8 cellular contexts compared by ENCODE assay signal in genomic region chr2:182649316-182649715, GRCh38.
DNase-seq lines count a peak whose midpoint lies in the region; ATAC-seq, FAIRE-seq and TF ChIP-seq lines count a peak whose summit lies in the region.

No MANE protein-coding gene starts in this region.

- H3K9me3 Mint-ChIP-seq in activated T-cell treated with anti-CD3 and anti-CD28 coated beads, Interleukin-2, amount 50 U/mL, for 72 hours, result no peaks in the 10 kb centered on the region

- H3K4ac ChIP-seq in H1 (replicated peaks; ENCODE audit: insufficient read length, low read depth, low read length), result no peak overlapping the region

- 61% methylated on average over 6 of the region's 6 CpGs; no CpG with 5 or more reads in 1 of the 2 experiments for WGBS in H1 (ENCODE audit: extremely low coverage in 1 of 2, insufficient coverage in 1 of 2, insufficient read length in 1 of 2, insufficient replicate concordance in 2 of 2, low coverage in 1 of 2, low lambda C conversion rate in 2 of 2, missing lambda C conversion rate in 1 of 2), 2 experiments
- 44 to 55% methylated on average over 6 of the region's 6 CpGs for WGBS in sigmoid colon, 2 donors

- no peak overlapping the region for H3K4me2 ChIP-seq in H1 (ENCODE audit: insufficient read depth in 1 of 2, low read depth in 2 of 2, low read length in 2 of 2)
- no peak overlapping the region for H3K4me2 ChIP-seq in osteoblast (ENCODE audit: insufficient read depth, low read length)

- DNase-seq in GM10248 (ENCODE audit: extremely low spot score) (peak; percentile 35), NCI-H510A (lab: John Stamatoyannopoulos, UW) (peak; percentile 73), H1 (ENCODE audit: low read depth in 1 of 2, low spot score in 2 of 2) (no peak), osteoblast (ENCODE audit: insufficient read length, low spot score, missing footprints) (peak; percentile 34), sigmoid colon (no peak)
- no peak for DNase-seq in activated T-cell treated with anti-CD3 and anti-CD28 coated beads, Interleukin-2, amount 50 U/mL, for 72 hours

- H3K18ac ChIP-seq in H1 (ENCODE audit: extremely low read depth, low read length), result no peak overlapping the region

- H3K9me3 ChIP-seq in H1 (ENCODE audit: insufficient read depth in 2 of 2, low read depth in 1 of 2, low read length in 1 of 2), result no peaks in the 10 kb centered on the region
- H3K9me3 ChIP-seq in osteoblast (ENCODE audit: low read depth, low read length), result no peaks in the 10 kb centered on the region
- H3K9me3 ChIP-seq in sigmoid colon, result no peaks in the 10 kb centered on the region

- H3K27me3 ChIP-seq in H1 (replicated peaks in 1 of 4; ENCODE audit: control insufficient read depth in 3 of 4, extremely low read depth in 1 of 4, insufficient read depth in 3 of 4, low read length in 3 of 4) (no peaks in the 10 kb centered on the region), osteoblast (ENCODE audit: insufficient read depth, low read length) (no peaks in the 10 kb centered on the region), sigmoid colon (no peaks in the 10 kb centered on the region)

- POLR2A ChIA-PET in GM10248 (lab: Yijun Ruan, JAX) (no interaction called here), H1 (lab: Charles Lee; ENCODE audit: partially characterized antibody) (interaction anchor here (0.7 kb wide), 1 partner anchor 29 kb away, joined by 4 read pairs; no protein-coding TSS in a partner anchor)

- H3K23me2 ChIP-seq in H1 (ENCODE audit: low read depth, low read length), result no peaks in the 10 kb centered on the region

- no peak overlapping the region for H3K4me3 Mint-ChIP-seq in activated T-cell treated with anti-CD3 and anti-CD28 coated beads, Interleukin-2, amount 50 U/mL, for 72 hours

- H2BK12ac ChIP-seq in H1 (ENCODE audit: low read depth, low read length), result no peak overlapping the region

- no peak overlapping the region for H2BK5ac ChIP-seq in H1 (ENCODE audit: low read depth, low read length)

- H3K9ac ChIP-seq in H1 (replicated peaks in 1 of 4; ENCODE audit: extremely low read depth in 1 of 4, low read depth in 3 of 4, low read length in 3 of 4), result no peak overlapping the region

- no peak overlapping the region for H2AK5ac ChIP-seq in H1 (ENCODE audit: low read depth, low read length)

- no peak overlapping the region for H2BK15ac ChIP-seq in H1 (ENCODE audit: low read length)

- no peak overlapping the region for H3K56ac ChIP-seq in H1 (replicated peaks; ENCODE audit: insufficient read length, low read depth, low read length)

- no peaks in the 10 kb centered on the region for H3K36me3 ChIP-seq in H1 (ENCODE audit: control insufficient read depth in 2 of 4, insufficient read depth in 4 of 4, low read length in 3 of 4)
- H3K36me3 ChIP-seq in osteoblast (ENCODE audit: insufficient read depth, low read length), result no peaks in the 10 kb centered on the region
- no peaks in the 10 kb centered on the region for H3K36me3 ChIP-seq in sigmoid colon

- no peaks in the 10 kb centered on the region for H4K20me1 ChIP-seq in H1 (replicated peaks in 1 of 2; ENCODE audit: control insufficient read depth in 1 of 2, insufficient read depth in 2 of 2, low read length in 2 of 2)
- H4K20me1 ChIP-seq in osteoblast (ENCODE audit: insufficient read depth, low read length), result no peaks in the 10 kb centered on the region

- peak; percentile 64 for ATAC-seq in HG02885 (IDR thresholded peaks at IDR 0.05; ENCODE audit: poor library complexity, unreplicated experiment)
- ATAC-seq in GM18870 (IDR thresholded peaks at IDR 0.05; ENCODE audit: unreplicated experiment), result no peak
- ATAC-seq in activated T-cell treated with anti-CD3 and anti-CD28 coated beads, Interleukin-2, amount 50 U/mL, for 72 hours (replicated peaks in 1 of 2), result no peak

- no peak overlapping the region for H2BK120ac ChIP-seq in H1 (replicated peaks; ENCODE audit: low read depth, low read length)

- H3K79me1 ChIP-seq in H1 (ENCODE audit: low read depth, low read length), result no peaks in the 10 kb centered on the region

- no peaks in the 10 kb centered on the region for H3K27me3 Mint-ChIP-seq in activated T-cell treated with anti-CD3 and anti-CD28 coated beads, Interleukin-2, amount 50 U/mL, for 72 hours (ENCODE audit: low read depth)

- H2BK20ac ChIP-seq in H1 (ENCODE audit: low read length), result no peak overlapping the region

- peaks cover 6% of the 10 kb centered on the region for H3K4me1 Mint-ChIP-seq in activated T-cell treated with anti-CD3 and anti-CD28 coated beads, Interleukin-2, amount 50 U/mL, for 72 hours (ENCODE audit: low read depth)

- no peaks in the 10 kb centered on the region for H3K36me3 Mint-ChIP-seq in activated T-cell treated with anti-CD3 and anti-CD28 coated beads, Interleukin-2, amount 50 U/mL, for 72 hours (ENCODE audit: insufficient read depth in 2 of 2)

- TF ChIP-seq POLR2A in H1 (IDR thresholded peaks at IDR 0.05; ENCODE audit: control extremely low read depth in 1 of 2, low read depth in 2 of 2, low read length in 2 of 2), result no peak
- no peak for TF ChIP-seq POLR2A in sigmoid colon (IDR thresholded peaks at IDR 0.05)

- CTCF ChIA-PET in GM10248 (lab: Yijun Ruan, JAX), result interaction anchor here (0.7 to 3.8 kb wide), 12 partner anchors 9 to 862 kb away, joined by 3 to 39 read pairs (median 4); no protein-coding TSS in a partner anchor
- CTCF ChIA-PET in H1 (lab: Charles Lee; ENCODE audit: partially characterized antibody), result interaction anchor here (0.5 to 4.2 kb wide), 79 partner anchors 9 to 1972 kb away, joined by 3 to 93 read pairs (median 4); no protein-coding TSS in a partner anchor

- no peak overlapping the region for H3K4me3 ChIP-seq in H1 (ENCODE audit: extremely low read depth in 1 of 4, insufficient read depth in 2 of 4, low read depth in 3 of 4, low read length in 4 of 4)
- no peak overlapping the region for H3K4me3 ChIP-seq in osteoblast (ENCODE audit: insufficient read depth, low read length)
- H3K4me3 ChIP-seq in sigmoid colon, result no peak overlapping the region

- TF ChIP-seq CTCF in GM10248 (IDR thresholded peaks at IDR 0.05; ENCODE audit: control extremely low read depth, extremely low read depth, low read depth, missing control alignments) (peak; percentile 48), H1 (IDR thresholded peaks at IDR 0.05; ENCODE audit: control extremely low read depth in 1 of 3, insufficient read depth in 1 of 3, low read depth in 1 of 3, low read length in 3 of 3) (peak; percentile 51 to 73 (median 73)), osteoblast (IDR thresholded peaks at IDR 0.05; ENCODE audit: extremely low read depth, low read depth, low read length) (peak; percentile 59), sigmoid colon (IDR thresholded peaks at IDR 0.05) (peak in 1 of 4 experiments; percentile 38)

- no peak overlapping the region for H3K23ac ChIP-seq in H1 (ENCODE audit: insufficient read length)

- H2AFZ ChIP-seq in H1 (ENCODE audit: low read length) (no peak overlapping the region), osteoblast (ENCODE audit: low read length) (no peak overlapping the region)

- no peak overlapping the region for H3K14ac ChIP-seq in H1 (ENCODE audit: insufficient read length)

- H4K8ac ChIP-seq in H1 (ENCODE audit: extremely low read depth, insufficient read depth, low read length), result no peak overlapping the region

- intact Hi-C loops in sigmoid colon (cut with DNase I), result loop anchor here (2.0 kb wide), 1 partner anchor 409 kb away; no protein-coding TSS in a partner anchor

- H4K91ac ChIP-seq in H1 (replicated peaks; ENCODE audit: insufficient read length, low read length), result no peak overlapping the region

- H3K27ac ChIP-seq in H1 (ENCODE audit: low read depth, low read length) (no peak overlapping the region), osteoblast (ENCODE audit: low read depth, low read length) (no peak overlapping the region), sigmoid colon (no peak overlapping the region)

- no peak for TF ChIP-seq EP300 in H1 (IDR thresholded peaks at IDR 0.05; ENCODE audit: borderline replicate concordance in 1 of 2, low read depth in 2 of 2, low read length in 2 of 2)
- no peak for TF ChIP-seq EP300 in sigmoid colon (IDR thresholded peaks at IDR 0.05)

- peaks cover 0 to 3% (median 0%) of the 10 kb centered on the region in 4 experiments; a peak in 1 of 7 replicates for H3K4me1 ChIP-seq in H1 (replicated peaks in 1 of 4; ENCODE audit: control insufficient read depth in 3 of 4, insufficient read depth in 4 of 4, low read length in 3 of 4)
- peaks cover 5% of the 10 kb centered on the region for H3K4me1 ChIP-seq in osteoblast (ENCODE audit: insufficient read depth, low read length)
- H3K4me1 ChIP-seq in sigmoid colon, result no peaks in the 10 kb centered on the region

- TF ChIP-seq RAD21 in H1 (IDR thresholded peaks at IDR 0.05 in 1 of 2, conservative IDR thresholded peaks at IDR 0.05 in 1 of 2; ENCODE audit: low read depth in 2 of 2, low read length in 2 of 2), result peak; percentile 92 to 94

- no peak overlapping the region for H4K5ac ChIP-seq in H1 (ENCODE audit: insufficient read length, low read depth, low read length)

- H3K27ac Mint-ChIP-seq in activated T-cell treated with anti-CD3 and anti-CD28 coated beads, Interleukin-2, amount 50 U/mL, for 72 hours, result no peak overlapping the region

- H3K79me2 ChIP-seq in H1 (ENCODE audit: control insufficient read depth in 1 of 2, insufficient read depth in 2 of 2, low read length in 2 of 2), result no peaks in the 10 kb centered on the region
- H3K79me2 ChIP-seq in osteoblast (ENCODE audit: insufficient read depth, low read length), result no peaks in the 10 kb centered on the region

- FAIRE-seq in H1 (lab: Jason Lieb, UNC), result peak; percentile 82

TF ChIP-seq in H1, 55 proteins besides CTCF, POLR2A, EP300 and RAD21 (continues in another document):
- TF ChIP-seq TAF1 (IDR thresholded peaks at IDR 0.05; ENCODE audit: low read depth, low read length), result no peak
- TF ChIP-seq SIN3A (conservative IDR thresholded peaks at IDR 0.05 in 1 of 2, IDR thresholded peaks at IDR 0.05 in 1 of 2; ENCODE audit: low read depth in 1 of 2, low read length in 2 of 2), result no peak
- TF ChIP-seq USF2 (IDR thresholded peaks at IDR 0.05; ENCODE audit: low read length), result no peak
- no peak for TF ChIP-seq KDM5A (IDR thresholded peaks at IDR 0.05; ENCODE audit: low read length)
- TF ChIP-seq E2F6 (IDR thresholded peaks at IDR 0.05), result no peak
- no peak for TF ChIP-seq SP2 (IDR thresholded peaks at IDR 0.05; ENCODE audit: low read length)
- no peak for TF ChIP-seq TBP (IDR thresholded peaks at IDR 0.05; ENCODE audit: low read depth, low read length)

Comparison
In these comparisons a context has a peak if more than half of its experiments do, and no peak if none do; other contexts are left out.
1. DNase-seq: peak in GM10248 (single experiment), NCI-H510A (single experiment) and osteoblast (single experiment); none in H1 (0 of 2), activated T-cell treated with anti-CD3 and anti-CD28 coated beads, Interleukin-2, amount 50 U/mL, for 72 hours (0 of 2) and sigmoid colon (single experiment).